Comparison of ENCODE assay signal across 1 cellular context in genomic region chr1:25774921-25775774, GRCh38.
TF ChIP-seq lines count a peak whose summit lies in the region.

No MANE protein-coding gene starts in this region.

TF ChIP-seq in H1, 55 proteins besides CTCF, POLR2A, EP300 and RAD21 (continued from another document):
- TF ChIP-seq CHD7 (IDR thresholded peaks at IDR 0.05; ENCODE audit: insufficient replicate concordance, low read length), result no peak
- no peak for TF ChIP-seq TEAD4 (IDR thresholded peaks at IDR 0.05; ENCODE audit: low read depth, low read length)
- TF ChIP-seq ASH2L (IDR thresholded peaks at IDR 0.05; ENCODE audit: low read length), result no peak
